ENCODE assay signal across 9 cellular contexts in the genomic region with DNA sequence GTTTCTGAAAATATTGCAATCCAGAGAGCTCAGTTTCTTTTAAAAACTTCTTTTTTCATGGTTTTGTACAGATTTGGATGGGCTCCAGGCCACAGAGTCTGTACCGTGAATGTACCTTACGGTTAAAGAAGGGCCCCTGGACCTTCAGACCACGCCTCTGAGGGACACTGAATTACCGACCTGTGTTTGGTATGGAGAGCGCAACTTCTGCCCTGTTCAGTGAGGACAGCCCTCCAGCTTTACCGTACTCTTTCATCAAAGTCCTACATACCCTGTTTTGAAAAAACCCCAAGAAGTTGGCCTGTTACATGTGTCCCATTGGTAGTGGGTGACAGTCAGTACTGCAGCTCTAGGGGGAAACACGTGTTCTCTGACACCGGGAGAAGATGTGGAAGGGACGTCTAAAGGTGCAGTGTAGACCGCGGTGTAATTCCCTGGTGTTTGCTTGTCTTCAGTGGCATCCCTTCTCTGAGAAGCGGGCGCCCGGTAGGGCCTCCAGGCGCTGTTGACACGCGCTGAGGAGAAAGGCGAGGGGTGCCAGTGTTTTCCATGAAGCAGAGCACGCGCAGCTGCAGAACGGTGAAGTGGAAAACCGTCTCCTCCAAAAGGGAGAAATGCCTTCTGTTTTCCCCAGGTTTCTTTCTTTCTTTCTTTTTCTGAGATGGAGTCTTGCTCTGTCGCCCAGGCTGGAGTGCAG. TPM values are rescaled to one million over a fixed set of nuclear protein-coding genes. Genes with fewer than 3 reads are reported as not detected.
A peak's percentile ranks its signal among the peaks of the same experiment; 100 is the strongest.
DNase-seq lines count a peak whose midpoint lies in the region; ATAC-seq and TF ChIP-seq lines count a peak whose summit lies in the region.
"Had no signal": no experiment of that assay in that cellular context is flagged by ENCODE, and none has a peak within 500 bp of the region (broad histone marks: within the 10 kb centered on the region; RNA-seq: fewer than 3 reads in every experiment).

No MANE protein-coding gene starts in this region.

- H2AFZ ChIP-seq in trophoblast cell (ENCODE audit: insufficient read depth, low read length, poor library complexity): no peak overlapping the region

- H3K4me3 ChIP-seq in GM12864 (ENCODE audit: low read depth, low read length): peak overlapping the region; percentile 1; the same call in 1 of the 2 replicates
- no peak overlapping the region for H3K4me3 ChIP-seq in HUES64 (ENCODE audit: low read length)
- H3K4me3 ChIP-seq in trophoblast cell (ENCODE audit: low read depth, low read length): no peak overlapping the region

- DNase-seq in GM12864 (ENCODE audit: low read depth) (no peak), trophoblast cell (no peak), GM10266 (ENCODE audit: extremely low spot score) (no peak), NK-92 (lab: John Stamatoyannopoulos, UW; ENCODE audit: unreplicated experiment) (no peak), HT-29 (ENCODE audit: low spot score) (no peak), SKM-1 (lab: John Stamatoyannopoulos, UW; ENCODE audit: unreplicated experiment) (no peak)
- DNase-seq in central memory CD8-positive, alpha-beta T cell (ENCODE audit: low spot score in 2 of 2): no peak

- WGBS in HUES64: 94% methylated on average over 23 of the region's 23 CpGs
- no CpG with 5 or more reads among the region's 23 CpGs for WGBS in trophoblast cell (ENCODE audit: extremely low coverage, insufficient coverage, insufficient read length)

- H2BK5ac ChIP-seq in trophoblast cell (ENCODE audit: low read depth, low read length, poor library complexity): peak overlapping the region; percentile 38

- no peaks in the 10 kb centered on the region for H3K9me3 Mint-ChIP-seq in central memory CD8-positive, alpha-beta T cell

- H2BK12ac ChIP-seq in trophoblast cell (ENCODE audit: low read length): no peak overlapping the region

- TF ChIP-seq CTCF in GM12864 (IDR thresholded peaks at IDR 0.05; ENCODE audit: low read depth, low read length, missing control alignments) (no peak), GM10266 (IDR thresholded peaks at IDR 0.05; ENCODE audit: control insufficient read depth, insufficient read depth, low read depth, missing control alignments) (no peak)

- no peak overlapping the region for H4K91ac ChIP-seq in trophoblast cell (ENCODE audit: low read depth, low read length)

- H3K36me3 ChIP-seq in HUES64 (ENCODE audit: insufficient read depth, low read length) (peaks cover 8% of the 10 kb centered on the region; the same call in 1 of the 2 replicates), trophoblast cell (ENCODE audit: control insufficient read depth in 1 of 2, insufficient read depth in 2 of 2, low read length in 2 of 2) (peaks cover 0 to 2% of the 10 kb centered on the region in 2 experiments)

- H3K9ac ChIP-seq in HUES64 (ENCODE audit: low read depth, low read length) (no peak overlapping the region), trophoblast cell (ENCODE audit: low read length) (no peak overlapping the region)

- H3K27me3 ChIP-seq in HUES64 (ENCODE audit: insufficient read depth, low read length): no peaks in the 10 kb centered on the region
- no peaks in the 10 kb centered on the region for H3K27me3 ChIP-seq in trophoblast cell (ENCODE audit: insufficient read depth, low read length)

- H3K36me3 Mint-ChIP-seq in central memory CD8-positive, alpha-beta T cell (ENCODE audit: insufficient read depth): peaks cover 20% of the 10 kb centered on the region

- H3K27ac ChIP-seq in HUES64 (ENCODE audit: low read depth, low read length) (peak overlapping the region; percentile 29; the same call in 1 of the 2 replicates), trophoblast cell (ENCODE audit: low read depth, low read length) (no peak overlapping the region)
- H3K27ac ChIP-seq: VCaP had no signal

- no peak for ATAC-seq in central memory CD8-positive, alpha-beta T cell (replicated peaks; ENCODE audit: extremely low read depth, poor library complexity, severe bottlenecking)

- peak overlapping the region; percentile 44 for H3K4ac ChIP-seq in trophoblast cell (ENCODE audit: low read depth, low read length)

- peak overlapping the region; percentile 64 for H3K27ac Mint-ChIP-seq in central memory CD8-positive, alpha-beta T cell (ENCODE audit: low read depth)

- H3K9me3 ChIP-seq in HUES64 (ENCODE audit: insufficient read depth, low read depth, low read length) (no peaks in the 10 kb centered on the region), trophoblast cell (ENCODE audit: insufficient read depth, low read depth, low read length) (no peaks in the 10 kb centered on the region)

- H4K8ac ChIP-seq in trophoblast cell (ENCODE audit: low read depth, low read length): no peak overlapping the region

- peaks cover 52% of the 10 kb centered on the region for H3K4me1 ChIP-seq in HUES64 (ENCODE audit: insufficient read depth, low read length)
- H3K4me1 ChIP-seq in trophoblast cell (ENCODE audit: control insufficient read depth in 1 of 2, insufficient read depth in 2 of 2, low read length in 2 of 2): peaks cover 9 to 30% of the 10 kb centered on the region in 2 experiments

- no peak overlapping the region for H2BK120ac ChIP-seq in trophoblast cell (ENCODE audit: insufficient read depth, low read length, poor library complexity)

- no peak overlapping the region for H2AK5ac ChIP-seq in trophoblast cell (ENCODE audit: low read length)

- H3K27me3 Mint-ChIP-seq in central memory CD8-positive, alpha-beta T cell: no peaks in the 10 kb centered on the region

- H4K12ac ChIP-seq in trophoblast cell (ENCODE audit: low read depth, low read length): no peak overlapping the region

- no peaks in the 10 kb centered on the region for H3K79me1 ChIP-seq in trophoblast cell (ENCODE audit: low read length)

- no peak overlapping the region for H3K18ac ChIP-seq in trophoblast cell (ENCODE audit: low read length)

- peak overlapping the region; percentile 57 for H3K4me3 Mint-ChIP-seq in central memory CD8-positive, alpha-beta T cell

- H3K4me2 ChIP-seq in trophoblast cell (ENCODE audit: low read length): no peak overlapping the region

- H3K4me1 Mint-ChIP-seq in central memory CD8-positive, alpha-beta T cell: peaks cover 73% of the 10 kb centered on the region

- no peak overlapping the region for H3K14ac ChIP-seq in trophoblast cell (ENCODE audit: low read length)

- peaks cover 41% of the 10 kb centered on the region for H3K79me2 ChIP-seq in trophoblast cell (ENCODE audit: control insufficient read depth, insufficient read depth, low read length, poor library complexity)

- no peak overlapping the region for H3K23ac ChIP-seq in trophoblast cell (ENCODE audit: low read length)

RNA-seq across cellular contexts. Expression of a gene that starts 6.2 kb away (rescaled TPM):
- polyA plus RNA-seq in HUES64 (2013, experiment 1 of 2): 20.3 TPM
- polyA plus RNA-seq in HUES64 (2013, experiment 2 of 2): 21.7 TPM
- polyA plus RNA-seq in trophoblast cell (2013): 23.9 and 26.5 TPM in 2 replicates
- 23.0 and 30.7 TPM in 2 replicates for total RNA-seq in HT-29 (2014; rRNA removed; shearing (Covaris generic))

RNA-seq across cellular contexts. Expression of a gene that starts 24.8 kb away (rescaled TPM):
- polyA plus RNA-seq in HUES64 (2013, experiment 1 of 2): 11.4 TPM
- polyA plus RNA-seq in HUES64 (2013, experiment 2 of 2): 12.7 TPM
- 33.2 and 33.8 TPM in 2 replicates for polyA plus RNA-seq in trophoblast cell (2013)
- 0.18 and 0.79 TPM in 2 replicates for total RNA-seq in HT-29 (2014; rRNA removed; shearing (Covaris generic))
